11 cellular contexts compared by ENCODE assay signal in genomic region chr7:27111753-27112277, GRCh38. TPM values are rescaled to one million over a fixed set of nuclear protein-coding genes. Genes with fewer than 3 reads are reported as not detected.
DNase-seq lines count a peak whose midpoint lies in the region; ATAC-seq, FAIRE-seq and TF ChIP-seq lines count a peak whose summit lies in the region.
"Had no signal": no experiment of that assay in that cellular context is flagged by ENCODE, and none has a peak within 500 bp of the region (broad histone marks: within the 10 kb centered on the region; RNA-seq: fewer than 3 reads in every experiment).

No MANE protein-coding gene starts in this region.

- FAIRE-seq in RCC 7860 (lab: Jason Lieb, UNC) = peak; percentile 66

- TF ChIP-seq EP300 in upper lobe of left lung (IDR thresholded peaks at IDR 0.05) = no peak

- no peak for TF ChIP-seq CTCF in upper lobe of left lung (IDR thresholded peaks at IDR 0.05)

- peak overlapping the region; percentile 50 for H3K9ac ChIP-seq in muscle layer of colon (ENCODE audit: low read length)

- H3K4me1 ChIP-seq in muscle layer of colon (ENCODE audit: insufficient read depth, low read length) (peaks cover 62% of the 10 kb centered on the region), upper lobe of left lung (peaks cover 16 to 37% (median 34%) of the 10 kb centered on the region in 4 donors)

- no peak for TF ChIP-seq POLR2A in upper lobe of left lung (IDR thresholded peaks at IDR 0.05)

- H3K27ac ChIP-seq in muscle layer of colon (ENCODE audit: low read depth, low read length) (peak overlapping the region; percentile 67), upper lobe of left lung (peak overlapping the region; percentile 44 to 95 (median 60))

- no peaks in the 10 kb centered on the region for H3K36me3 ChIP-seq in muscle layer of colon (ENCODE audit: insufficient read depth, low read length)
- H3K36me3 ChIP-seq in upper lobe of left lung = no peaks in the 10 kb centered on the region

- H3K4me3 ChIP-seq in muscle layer of colon (ENCODE audit: low read depth in 1 of 2, low read length in 2 of 2) (no peak overlapping the region), upper lobe of left lung (peak overlapping the region in 1 of 4 donors; percentile 72)

- ATAC-seq in upper lobe of left lung (ENCODE audit: low FRiP score in 2 of 2) = no peak
- ATAC-seq: activated CD4-positive, alpha-beta T cell treated with anti-CD3 and anti-CD28 coated beads for 36 hours; stimulated activated naive CD8-positive, alpha-beta T cell treated with anti-CD3 and anti-CD28 coated beads, Interleukin-15, amount 100 ng/mL, for 72 hours had no signal

- WGBS in upper lobe of left lung, 2 donors = 36 to 57% methylated on average over 4 of the region's 4 CpGs

- H3K27me3 ChIP-seq in muscle layer of colon (ENCODE audit: control insufficient read depth in 1 of 2, insufficient read depth in 2 of 2, low read length in 2 of 2) = no peaks in the 10 kb centered on the region
- H3K27me3 ChIP-seq in upper lobe of left lung = peaks cover 0 to 3% (median 0%) of the 10 kb centered on the region in 4 donors

- DNase-seq in RCC 7860 (ENCODE audit: low spot score) (no peak), dermis blood vessel endothelial cell (peak; percentile 18), upper lobe of left lung (no peak), germinal center (ENCODE audit: low spot score) (no peak), activated gamma-delta T cell treated with Interleukin-2 at 50 U/mL for 16 hours (no peak)
- no peak for DNase-seq in stimulated activated CD4-positive, alpha-beta T cell treated with anti-CD3 and anti-CD28 coated beads, Interleukin-15, amount 100 ng/mL, for 24 hours
- DNase-seq: activated CD4-positive, alpha-beta T cell treated with anti-CD3 and anti-CD28 coated beads for 36 hours; CD4-positive, alpha-beta memory T cell; NCI-H2081 treated with DMSO at 0.1 percent for 48 hours; stimulated activated naive CD8-positive, alpha-beta T cell treated with anti-CD3 and anti-CD28 coated beads, Interleukin-15, amount 100 ng/mL, for 72 hours had no signal

- H3K9me3 ChIP-seq in muscle layer of colon (ENCODE audit: low read length) (no peaks in the 10 kb centered on the region), upper lobe of left lung (no peaks in the 10 kb centered on the region)

RNA-seq across cellular contexts. Expression of gene HOXA2, which starts 9.3 kb away (rescaled TPM):
- 0.33 and 0.34 TPM in 2 replicates for total RNA-seq in dermis blood vessel endothelial cell
- total RNA-seq in upper lobe of left lung = 1 to 10 TPM in 2 of 6 donors, under 1 TPM in 3, not detected in 1; 0.30 to 3.0 (median 0.86) TPM
- total RNA-seq: activated CD4-positive, alpha-beta T cell treated with anti-CD3 and anti-CD28 coated beads for 36 hours; CD4-positive, alpha-beta memory T cell had no signal

RNA-seq across cellular contexts. Expression of gene HOXA1, which starts 16.0 kb away (rescaled TPM):
- 0.68 and 0.84 TPM in 2 replicates for total RNA-seq in dermis blood vessel endothelial cell
- total RNA-seq in upper lobe of left lung = 1 to 10 TPM in 1 of 6 donors, under 1 TPM in 2, not detected in 3; 0.46 to 2.1 (median 0.64) TPM

RNA-seq across cellular contexts. Expression of gene HOXA4, which starts 18.7 kb away (rescaled TPM):
- 0.34 and 0.65 TPM in 2 replicates for total RNA-seq in dermis blood vessel endothelial cell
- total RNA-seq in upper lobe of left lung = 10 to 100 TPM in 1 of 6 donors, 1 to 10 TPM in 5; 1.5 to 10.5 (median 6.2) TPM

RNA-seq across cellular contexts. Expression of gene HOXA5, which starts 31.7 kb away (rescaled TPM):
- total RNA-seq in dermis blood vessel endothelial cell = 5.6 and 6.1 TPM in 2 replicates
- total RNA-seq in upper lobe of left lung = 10 to 100 TPM in 5 of 6 donors, 1 to 10 TPM in 1; 7.8 to 79.9 (median 16.9) TPM
- total RNA-seq: activated CD4-positive, alpha-beta T cell treated with anti-CD3 and anti-CD28 coated beads for 36 hours; CD4-positive, alpha-beta memory T cell had no signal

RNA-seq across cellular contexts. Expression of gene HOXA6, which starts 35.8 kb away (rescaled TPM):
- 2.9 and 8.6 TPM in 2 replicates for total RNA-seq in dermis blood vessel endothelial cell
- total RNA-seq in upper lobe of left lung = 1 to 10 TPM in 4 of 6 donors, under 1 TPM in 1, not detected in 1; 0.61 to 8.4 (median 4.0) TPM
- total RNA-seq: activated CD4-positive, alpha-beta T cell treated with anti-CD3 and anti-CD28 coated beads for 36 hours; CD4-positive, alpha-beta memory T cell had no signal
